8 cellular contexts compared by ENCODE assay signal in genomic region chr18:3453540-3454364, GRCh38. TPM values are rescaled to one million over a fixed set of nuclear protein-coding genes. Genes with fewer than 3 reads are reported as not detected.
A peak's percentile ranks its signal among the peaks of the same experiment; 100 is the strongest.
DNase-seq lines count a peak whose midpoint lies in the region; ATAC-seq and TF ChIP-seq lines count a peak whose summit lies in the region.

No MANE protein-coding gene starts in this region.

- no peaks in the 10 kb centered on the region for H3K27me3 Mint-ChIP-seq in activated naive CD8-positive, alpha-beta T cell

- H3K27ac ChIP-seq in heart right ventricle (peak overlapping the region; percentile 87 to 100 (median 97)), prostate gland (peak overlapping the region; percentile 99)

- H3K27me3 ChIP-seq in heart right ventricle = no peaks in the 10 kb centered on the region
- no peaks in the 10 kb centered on the region for H3K27me3 ChIP-seq in prostate gland (replicated peaks; ENCODE audit: insufficient read depth)

- no peak for TF ChIP-seq CTCF in heart right ventricle (IDR thresholded peaks at IDR 0.05)
- no peak for TF ChIP-seq CTCF in prostate gland (IDR thresholded peaks at IDR 0.05)

- H3K9me3 ChIP-seq in heart right ventricle (no peaks in the 10 kb centered on the region), prostate gland (no peaks in the 10 kb centered on the region)

- H3K27ac Mint-ChIP-seq in activated naive CD8-positive, alpha-beta T cell = peak overlapping the region; percentile 100

- DNase-seq in NCI-H2196 (lab: John Stamatoyannopoulos, UW; ENCODE audit: unreplicated experiment) (peak; percentile 58), NCI-H2196 treated with DMSO at 0.1 percent for 48 hours (lab: John Stamatoyannopoulos, UW; ENCODE audit: unreplicated experiment) (no peak), NCI-H226 (peak; percentile 80), heart right ventricle (peak; percentile 20 to 49), prostate gland (ENCODE audit: low spot score) (peak; percentile 76), NCI-H128 (lab: John Stamatoyannopoulos, UW; ENCODE audit: unreplicated experiment) (no peak)

- 21 to 24% methylated on average over 21 of the region's 21 CpGs for WGBS in heart right ventricle, 2 donors
- WGBS in prostate gland = 5% methylated on average over 21 of the region's 21 CpGs

- H3K9me3 Mint-ChIP-seq in activated naive CD8-positive, alpha-beta T cell (ENCODE audit: low read depth) = no peaks in the 10 kb centered on the region

- ATAC-seq in heart right ventricle (peak in 3 of 8 donors; percentile 1 to 3 (median 2)), GM18519 (IDR thresholded peaks at IDR 0.05; ENCODE audit: low FRiP score, unreplicated experiment) (no peak)

- H3K36me3 Mint-ChIP-seq in activated naive CD8-positive, alpha-beta T cell = peaks cover 13% of the 10 kb centered on the region

- peaks cover 3 to 51% (median 28%) of the 10 kb centered on the region in 9 donors for H3K4me1 ChIP-seq in heart right ventricle
- peaks cover 20% of the 10 kb centered on the region for H3K4me1 ChIP-seq in prostate gland (replicated peaks)

- H3K4me1 Mint-ChIP-seq in activated naive CD8-positive, alpha-beta T cell (ENCODE audit: low read depth) = peaks cover 57% of the 10 kb centered on the region

- intact Hi-C loops in heart right ventricle (cut with DNase I) = loop anchor here in 9 of 10 donors (1.0 to 10.0 kb wide), 11 partner anchors 61 to 214 kb away; partner anchors contain the start of gene MYL12B (in 2 of the 9)
- intact Hi-C loops in prostate gland (cut with DNase I) = loop anchor here (5.0 kb wide), 1 partner anchor 171 kb away; no protein-coding TSS in a partner anchor

- TF ChIP-seq POLR2A in prostate gland (IDR thresholded peaks at IDR 0.05) = peak; percentile 34

- peak overlapping the region in 9 of 10 donors; percentile 4 to 93 (median 69) for H3K4me3 ChIP-seq in heart right ventricle
- peak overlapping the region; percentile 67 to 91 for H3K4me3 ChIP-seq in prostate gland

- peaks cover 0 to 28% (median 17%) of the 10 kb centered on the region in 9 donors for H3K36me3 ChIP-seq in heart right ventricle
- no peaks in the 10 kb centered on the region for H3K36me3 ChIP-seq in prostate gland

- peak overlapping the region; percentile 94 for H3K4me3 Mint-ChIP-seq in activated naive CD8-positive, alpha-beta T cell

RNA-seq across cellular contexts. Expression of gene TGIF1, which starts 3.8 kb away (rescaled TPM):
- 10 to 100 TPM in 3 of 10 donors, 1 to 10 TPM in 7; 4.9 to 22.2 (median 7.9) TPM for total RNA-seq in heart right ventricle
- 10 to 100 TPM; 19.8 to 29.0 TPM for polyA plus RNA-seq in heart right ventricle
- 100 to 1,000 TPM; 124 to 151 TPM for total RNA-seq in prostate gland

Comparison
In these comparisons a context has a peak if more than half of its experiments do, and no peak if none do; other contexts are left out.
1. DNase-seq: peak in NCI-H2196 (single experiment), NCI-H226 (single experiment), heart right ventricle (2 of 2) and prostate gland (single experiment); none in NCI-H2196 treated with DMSO at 0.1 percent for 48 hours (single experiment) and NCI-H128 (single experiment).
2. RNA of gene TGIF1, which starts 3.8 kb away (total RNA-seq): 124 to 151 TPM in prostate gland; 4.9 to 22.2 TPM in heart right ventricle; every median in the first group is over 4 times any median in the second.